ENCODE assay signal across 22 cellular contexts in the genomic region with DNA sequence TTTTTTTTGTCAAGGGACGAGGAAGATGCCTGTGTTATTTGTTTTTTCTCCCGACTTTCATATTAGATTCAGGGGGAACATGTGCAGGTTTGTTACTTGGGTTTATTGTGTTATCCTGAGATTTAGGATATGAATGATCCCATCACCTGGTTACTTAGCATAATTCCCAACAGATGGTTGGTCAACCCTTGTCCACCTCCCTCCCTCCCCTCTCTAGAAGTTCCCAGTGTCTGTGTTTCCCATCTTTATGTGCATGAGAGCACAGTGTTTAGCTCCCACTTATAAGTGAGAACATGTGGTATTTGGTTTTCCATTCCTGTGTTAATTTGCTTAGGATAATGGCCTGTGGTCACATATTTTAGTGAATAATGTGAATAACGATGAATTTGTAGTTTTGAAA. TPM values are rescaled to one million over a fixed set of nuclear protein-coding genes. Genes with fewer than 3 reads are reported as not detected.
DNase-seq lines count a peak whose midpoint lies in the region; FAIRE-seq and TF ChIP-seq lines count a peak whose summit lies in the region.
"Had no signal": no experiment of that assay in that cellular context is flagged by ENCODE, and none has a peak within 500 bp of the region (broad histone marks: within the 10 kb centered on the region; RNA-seq: fewer than 3 reads in every experiment).

No MANE protein-coding gene starts in this region.

- no peaks in the 10 kb centered on the region for H4K20me1 ChIP-seq in mammary epithelial cell (ENCODE audit: insufficient read depth, low read length)
- H4K20me1 ChIP-seq: BLaER1 had no signal

- no TSS peak for BruUV-seq in mammary epithelial cell (replicated peaks; lab: Mats Ljungman, UMichigan)

- H3K4me3 ChIP-seq in WERI-Rb-1 (ENCODE audit: low read depth, low read length) (no peak overlapping the region), mammary epithelial cell (replicated peaks in 1 of 3; ENCODE audit: insufficient read depth in 1 of 3, low read depth in 2 of 3, low read length in 3 of 3) (no peak overlapping the region)
- H3K4me3 ChIP-seq: BLaER1, GM12878, GM23338 had no signal

- H3K27me3 ChIP-seq in WERI-Rb-1 (ENCODE audit: insufficient read depth, low read depth, severe bottlenecking) (no peaks in the 10 kb centered on the region), mammary epithelial cell (ENCODE audit: insufficient read depth, low read length) (no peaks in the 10 kb centered on the region)
- H3K27me3 ChIP-seq: BLaER1 had no signal

- TF ChIP-seq CTCF in D721Med (IDR thresholded peaks at IDR 0.05; ENCODE audit: insufficient read depth, missing control alignments) = no peak
- TF ChIP-seq CTCF in WERI-Rb-1 (IDR thresholded peaks at IDR 0.05; ENCODE audit: low read depth, low read length) = no peak
- no peak for TF ChIP-seq CTCF in mammary epithelial cell (conservative IDR thresholded peaks at IDR 0.05 in 1 of 2, IDR thresholded peaks at IDR 0.05 in 1 of 2; ENCODE audit: extremely low read depth in 1 of 2, insufficient read depth in 1 of 2, low read depth in 1 of 2, low read length in 2 of 2)

- H3K9me3 ChIP-seq in WERI-Rb-1 (ENCODE audit: severe bottlenecking) (no peaks in the 10 kb centered on the region), mammary epithelial cell (replicated peaks; ENCODE audit: insufficient read depth, low read length) (no peaks in the 10 kb centered on the region)
- H3K9me3 ChIP-seq: BLaER1, Caco-2 had no signal

- in situ Hi-C loops in mammary epithelial cell (cut with MboI; ENCODE audit: low sequenced_read_pairs in 2 of 2) = no loop called here

- no peak overlapping the region for H3K4me2 ChIP-seq in mammary epithelial cell (ENCODE audit: insufficient read depth, low read depth, low read length)
- H3K4me2 ChIP-seq: BLaER1, GM23338 had no signal

- H3K27ac ChIP-seq in WERI-Rb-1 = peak overlapping the region; percentile 44
- no peak overlapping the region for H3K27ac ChIP-seq in mammary epithelial cell (ENCODE audit: insufficient read depth, low read depth, low read length)
- H3K27ac ChIP-seq: 22Rv1, BLaER1, C4-2B had no signal

- intact Hi-C loops in mammary epithelial cell (cut with micrococcal nuclease) = no loop called here

- dilution Hi-C loops in mammary epithelial cell (cut with HindIII; ENCODE audit: low sequenced_read_pairs) = no loop called here

- WGBS in mammary epithelial cell (ENCODE audit: low coverage, missing lambda C conversion rate) = 54% methylated on average over 3 of the region's 3 CpGs

- H3K9ac ChIP-seq in mammary epithelial cell (ENCODE audit: insufficient read depth, low read length) = no peak overlapping the region
- H3K9ac ChIP-seq: BLaER1 had no signal

- H3K4me1 ChIP-seq in mammary epithelial cell (ENCODE audit: insufficient read depth, low read length) = no peaks in the 10 kb centered on the region
- H3K4me1 ChIP-seq: Caco-2 had no signal

- no peak for DNase-seq in D721Med (ENCODE audit: insufficient read length, low spot score)
- peak; percentile 88 for DNase-seq in NCI-H524 treated with DMSO at 0.1 percent for 48 hours (lab: John Stamatoyannopoulos, UW)
- peak; percentile 68 for DNase-seq in WERI-Rb-1
- DNase-seq in mammary epithelial cell = no peak
- DNase-seq in NCI-H345 treated with DMSO at 0.1 percent for 48 hours (lab: John Stamatoyannopoulos, UW; ENCODE audit: unreplicated experiment) = no peak
- DNase-seq in NCI-H69 (lab: John Stamatoyannopoulos, UW) = no peak
- DNase-seq: Caco-2; CD4-positive, CD25-positive, alpha-beta regulatory T cell; CD8-positive, alpha-beta T cell; DMS 273 treated with DMSO at 0.1 percent for 48 hours; DMS79; EL; GDM1; H9; HFFc6 had no signal

- H2AFZ ChIP-seq in mammary epithelial cell (ENCODE audit: low read depth, low read length) = no peak overlapping the region
- H2AFZ ChIP-seq: GM23338 had no signal

- peak; percentile 92 for FAIRE-seq in D721Med (lab: Jason Lieb, UNC)
- FAIRE-seq: A204.1, GM12878, GM18507 had no signal

- H3K79me2 ChIP-seq in mammary epithelial cell (ENCODE audit: insufficient read depth, low read length) = no peaks in the 10 kb centered on the region

- CTCF ChIA-PET in mammary epithelial cell (lab: Charles Lee; ENCODE audit: low non-redundant PET) = no interaction called here

- H3K36me3 ChIP-seq in WERI-Rb-1 = no peaks in the 10 kb centered on the region
- H3K36me3 ChIP-seq in mammary epithelial cell (ENCODE audit: insufficient read depth, low read length) = no peaks in the 10 kb centered on the region
- H3K36me3 ChIP-seq: BLaER1 had no signal

RNA-seq across cellular contexts. Expression of a gene that starts 11.2 kb away (rescaled TPM):
- 1 to 10 TPM in 1 of 2 donors, not detected in 1; 1.2 TPM for total RNA-seq in mammary epithelial cell
- polyA plus RNA-seq in mammary epithelial cell = 0.03 TPM
- not detected for polyA minus RNA-seq in mammary epithelial cell

Comparison
In these comparisons a context has a peak if more than half of its experiments do, and no peak if none do; other contexts are left out.
1. DNase-seq: peak in NCI-H524 treated with DMSO at 0.1 percent for 48 hours (single experiment) and WERI-Rb-1 (single experiment); none in D721Med (single experiment), mammary epithelial cell (single experiment), NCI-H345 treated with DMSO at 0.1 percent for 48 hours (single experiment) and NCI-H69 (single experiment).